Comparison of ENCODE assay signal across 7 cellular contexts in the genomic region with DNA sequence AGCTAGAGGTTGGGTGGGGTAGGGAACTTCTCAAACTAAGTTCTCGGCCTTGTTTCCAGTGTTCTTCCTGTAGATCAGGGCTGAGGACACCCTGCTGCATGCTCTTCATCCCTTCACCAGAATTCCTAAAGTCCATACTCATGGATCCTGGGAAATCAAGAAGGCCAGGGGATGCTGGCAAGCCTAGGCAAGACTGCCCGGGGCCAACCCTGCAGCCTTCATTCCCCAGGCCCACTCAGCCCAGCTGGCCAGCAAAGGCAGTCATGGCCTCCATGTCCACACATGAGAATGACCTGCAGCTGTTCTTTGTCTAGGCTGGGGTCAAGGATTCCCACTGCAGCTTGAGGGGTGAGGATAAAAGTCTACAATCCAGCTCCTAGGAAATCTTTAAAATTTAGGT.
"Had no signal": no experiment of that assay in that cellular context is flagged by ENCODE, and none has a peak within 500 bp of the region (broad histone marks: within the 10 kb centered on the region; RNA-seq: fewer than 3 reads in every experiment).

No MANE protein-coding gene starts in this region.

- H3K4me3 Mint-ChIP-seq: H9 had no signal

- H3K27ac ChIP-seq: GM23248 had no signal

- FAIRE-seq: K562 had no signal

- ATAC-seq: K562 had no signal

- H2AFZ ChIP-seq: GM23248 had no signal

- H3K9ac ChIP-seq: GM23248 had no signal

- DNase-seq: GM23248, GOT3, H9, HCEC 1CT, IMR-90, KG1 had no signal

- H3K4me3 ChIP-seq: GM23248, K562 had no signal

- H3K27ac Mint-ChIP-seq: H9 had no signal
